Comparison of ENCODE assay signal across 20 cellular contexts in the genomic region with DNA sequence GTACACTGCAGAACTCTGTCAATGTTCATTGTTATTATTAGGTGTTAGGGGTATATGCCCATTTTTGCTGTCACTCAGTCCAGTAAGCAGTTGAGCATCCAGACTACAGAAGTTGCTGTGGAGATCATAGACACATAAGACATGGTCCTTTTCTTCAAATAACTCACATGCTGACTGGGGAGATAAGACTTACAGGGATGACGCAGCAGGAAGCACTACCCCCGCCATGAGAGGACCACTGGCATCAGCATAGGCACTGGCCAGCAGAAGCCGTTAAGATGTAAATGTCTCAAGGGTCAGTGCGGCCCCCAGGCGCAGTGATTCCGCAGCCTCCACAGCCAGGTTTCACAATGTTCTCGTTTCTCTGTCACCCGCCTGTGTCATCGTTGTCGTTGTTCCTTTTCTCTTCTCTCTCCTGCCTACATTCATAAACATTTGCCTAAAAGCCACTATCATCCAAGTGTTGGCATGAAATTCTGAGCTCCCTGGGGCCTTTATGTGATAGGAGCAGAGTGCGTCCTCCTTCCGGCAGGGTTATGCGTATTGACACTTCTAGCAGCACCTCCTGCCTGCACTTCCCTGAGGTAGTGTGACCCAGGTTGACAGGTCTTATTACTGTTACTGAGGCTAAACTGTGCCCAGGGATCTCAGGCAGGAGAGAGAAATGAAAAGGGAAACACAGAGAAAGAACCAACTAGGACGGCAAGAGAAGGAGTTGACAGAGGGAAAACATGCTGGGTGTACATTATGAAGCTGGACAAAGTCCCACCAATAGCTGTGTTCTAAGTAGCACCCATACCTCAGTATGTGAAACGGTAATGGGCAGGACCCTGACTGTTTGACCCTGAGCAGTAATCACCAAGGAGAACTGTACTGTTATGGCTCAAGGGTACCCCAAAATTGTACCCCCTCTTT.
"Had no signal": no experiment of that assay in that cellular context is flagged by ENCODE, and none has a peak within 500 bp of the region (broad histone marks: within the 10 kb centered on the region; RNA-seq: fewer than 3 reads in every experiment).

No MANE protein-coding gene starts in this region.

- H3K27ac ChIP-seq: esophagus muscularis mucosa, foreskin keratinocyte, heart left ventricle, testis had no signal

- H3K27me3 ChIP-seq: esophagus muscularis mucosa, foreskin keratinocyte, heart left ventricle, testis had no signal

- H3K4me1 ChIP-seq: foreskin keratinocyte, heart left ventricle, testis had no signal

- ATAC-seq: foreskin keratinocyte; heart left ventricle; naive thymus-derived CD8-positive, alpha-beta T cell; right cardiac atrium had no signal

- H3K9me3 ChIP-seq: esophagus muscularis mucosa, testis had no signal

- H3K4me3 ChIP-seq: esophagus muscularis mucosa, heart left ventricle, testis had no signal

- DNase-seq: activated CD4-positive, alpha-beta T cell treated with anti-CD3 and anti-CD28 coated beads for 4 hours; activated CD4-positive, alpha-beta T cell treated with anti-CD3 and anti-CD28 coated beads, Interleukin-2, amount 50 U/mL, for 48 hours; activated CD8-positive, alpha-beta memory T cell treated with anti-CD3 and anti-CD28 coated beads for 24 hours; activated gamma-delta T cell; activated naive CD4-positive, alpha-beta T cell treated with anti-CD3 and anti-CD28 coated beads, Interleukin-2, amount 10 ng/mL, durations not matched to agents 7 days and 5 days; activated naive CD8-positive, alpha-beta T cell treated with anti-CD3 and anti-CD28 coated beads, Interleukin-2, amount 10 ng/mL, durations not matched to agents 7 days and 5 days; amniotic stem cell; endodermal cell; foreskin keratinocyte; heart left ventricle; hypothalamus; naive thymus-derived CD8-positive, alpha-beta T cell; right cardiac atrium; stimulated activated CD4-positive, alpha-beta T cell treated with anti-CD3 and anti-CD28 coated beads, Interleukin-15, amount 100 ng/mL, for 24 hours; stimulated activated CD4-positive, alpha-beta T cell treated with anti-CD3 and anti-CD28 coated beads, Interleukin-2, amount 100 ng/mL, for 24 hours; stimulated activated naive CD4-positive, alpha-beta T cell; T-helper 9 cell; testis; trophoblast cell had no signal
